Comparison of ENCODE assay signal across 8 cellular contexts in genomic region chr1:160681067-160681890, GRCh38. TPM values are rescaled to one million over a fixed set of nuclear protein-coding genes. Genes with fewer than 3 reads are reported as not detected.
DNase-seq lines count a peak whose midpoint lies in the region; ATAC-seq and TF ChIP-seq lines count a peak whose summit lies in the region.

No MANE protein-coding gene starts in this region.

- H3K4me3 Mint-ChIP-seq in neural crest cell: no peak overlapping the region

- no peaks in the 10 kb centered on the region for H3K9me3 ChIP-seq in tibial artery

- no peak overlapping the region for H3K27ac Mint-ChIP-seq in neural crest cell (ENCODE audit: unreplicated experiment)

- intact Hi-C loops in tibial artery (cut with DNase I; ENCODE audit: low total_unique reads): no loop called here

- H3K36me3 Mint-ChIP-seq in neural crest cell (ENCODE audit: low read depth): no peaks in the 10 kb centered on the region

- DNase-seq in GM04504 (ENCODE audit: low read depth): peak; percentile 10
- DNase-seq in NOMO-1 (lab: John Stamatoyannopoulos, UW; ENCODE audit: unreplicated experiment in 2 of 2): peak; percentile 60 to 85
- DNase-seq in activated CD8-positive, alpha-beta memory T cell treated with anti-CD3 and anti-CD28 coated beads for 1 hour (ENCODE audit: extremely low read depth in 1 of 2, low read depth in 1 of 2): peak; percentile 79 to 80
- DNase-seq in erythroblast (lab: John Stamatoyannopoulos, UW): peak; percentile 84 to 87
- peak; percentile 53 for DNase-seq in neural crest cell (ENCODE audit: low read depth, low spot score)
- DNase-seq in tibial artery: peak; percentile 61 to 76
- DNase-seq in NCI-H146 (lab: John Stamatoyannopoulos, UW): no peak

- H3K27ac ChIP-seq in tibial artery: no peak overlapping the region

- no peak for TF ChIP-seq POLR2A in erythroblast (IDR thresholded peaks at IDR 0.05; ENCODE audit: low read length)

- H3K4me1 ChIP-seq in tibial artery: no peaks in the 10 kb centered on the region

- no peaks in the 10 kb centered on the region for H3K36me3 ChIP-seq in tibial artery

- H3K27me3 ChIP-seq in tibial artery: peaks cover 0 to 15% of the 10 kb centered on the region in 2 donors

- peaks cover 7% of the 10 kb centered on the region for H3K27me3 Mint-ChIP-seq in neural crest cell (ENCODE audit: low read depth)

- no peak overlapping the region for H3K4me3 ChIP-seq in tibial artery

- TF ChIP-seq CTCF in neural crest cell (conservative IDR thresholded peaks at IDR 0.05) (peak; percentile 67), tibial artery (IDR thresholded peaks at IDR 0.05) (peak; percentile 22 to 36)

- peaks cover 4% of the 10 kb centered on the region for H3K4me1 Mint-ChIP-seq in neural crest cell

- peak; percentile 39 for ATAC-seq in HG02852 (IDR thresholded peaks at IDR 0.05; ENCODE audit: unreplicated experiment)

- no peaks in the 10 kb centered on the region for H3K9me3 Mint-ChIP-seq in neural crest cell

RNA-seq across cellular contexts. Expression of gene CD48, which starts 30.3 kb away (rescaled TPM):
- total RNA-seq in neural crest cell: not detected in 2 replicates

RNA-seq across cellular contexts. Expression of gene SLAMF1, which starts 34.4 kb away (rescaled TPM):
- total RNA-seq in neural crest cell: not detected in 2 replicates

RNA-seq across cellular contexts. Expression of gene SLAMF7, which starts 57.8 kb away (rescaled TPM):
- total RNA-seq in neural crest cell: not detected in 2 replicates
